18 cellular contexts compared by ENCODE assay signal in genomic region chr18:10751711-10752110, GRCh38.
"Had no signal": no experiment of that assay in that cellular context is flagged by ENCODE, and none has a peak within 500 bp of the region (broad histone marks: within the 10 kb centered on the region; RNA-seq: fewer than 3 reads in every experiment).

No MANE protein-coding gene starts in this region.

- DNase-seq: effector memory CD4-positive, alpha-beta T cell; foreskin fibroblast; kidney; left colon; mucosa of descending colon; naive thymus-derived CD8-positive, alpha-beta T cell; occipital lobe; pancreas; right lobe of liver; stimulated activated CD4-positive, alpha-beta T cell treated with anti-CD3 and anti-CD28 coated beads, Interleukin-2, amount 100 ng/mL, for 24 hours; stimulated activated CD4-positive, alpha-beta T cell treated with anti-CD3 and anti-CD28 coated beads, Interleukin-4, amount 100 ng/mL, for 4 hours; stimulated activated naive B cell treated with anti-CD40 and anti-IgM and Interleukin-4, amounts not matched to agents 10 μg/mL and 1 μg/mL and 100 μg/mL, for 72 hours; stimulated activated naive CD8-positive, alpha-beta T cell treated with anti-CD3 and anti-CD28 coated beads, Interleukin-15, amount 100 ng/mL, for 72 hours; testis; upper lobe of right lung had no signal

- H3K27me3 ChIP-seq: pancreas, right lobe of liver, testis, tibial nerve, upper lobe of right lung had no signal

- H3K9me3 ChIP-seq: mucosa of descending colon, pancreas, right lobe of liver, testis, tibial nerve, upper lobe of right lung had no signal

- ATAC-seq: esophagus mucosa; left colon; mucosa of descending colon; naive thymus-derived CD8-positive, alpha-beta T cell; pancreas; stimulated activated naive B cell treated with anti-CD40 and anti-IgM and Interleukin-4, amounts not matched to agents 10 μg/mL and 1 μg/mL and 100 μg/mL, for 72 hours; stimulated activated naive CD8-positive, alpha-beta T cell treated with anti-CD3 and anti-CD28 coated beads, Interleukin-15, amount 100 ng/mL, for 72 hours; upper lobe of right lung had no signal

- H3K36me3 Mint-ChIP-seq: naive thymus-derived CD8-positive, alpha-beta T cell; stimulated activated naive B cell treated with anti-CD40 and anti-IgM and Interleukin-4, amounts not matched to agents 10 μg/mL and 1 μg/mL and 100 μg/mL, for 72 hours had no signal

- H3K36me3 ChIP-seq: pancreas, right lobe of liver, upper lobe of right lung had no signal

- H3K4me3 ChIP-seq: mucosa of descending colon, pancreas, right lobe of liver, testis, tibial nerve, upper lobe of right lung had no signal

- H3K4me3 Mint-ChIP-seq: naive thymus-derived CD8-positive, alpha-beta T cell; stimulated activated naive B cell treated with anti-CD40 and anti-IgM and Interleukin-4, amounts not matched to agents 10 μg/mL and 1 μg/mL and 100 μg/mL, for 72 hours; stimulated activated naive CD8-positive, alpha-beta T cell treated with anti-CD3 and anti-CD28 coated beads, Interleukin-15, amount 100 ng/mL, for 72 hours had no signal

- H3K27ac Mint-ChIP-seq: naive thymus-derived CD8-positive, alpha-beta T cell; progenitor cell of endocrine pancreas; stimulated activated naive B cell treated with anti-CD40 and anti-IgM and Interleukin-4, amounts not matched to agents 10 μg/mL and 1 μg/mL and 100 μg/mL, for 72 hours; stimulated activated naive CD8-positive, alpha-beta T cell treated with anti-CD3 and anti-CD28 coated beads, Interleukin-15, amount 100 ng/mL, for 72 hours had no signal

- H3K27ac ChIP-seq: pancreas, testis, tibial nerve, upper lobe of right lung had no signal

- H3K27me3 Mint-ChIP-seq: stimulated activated naive B cell treated with anti-CD40 and anti-IgM and Interleukin-4, amounts not matched to agents 10 μg/mL and 1 μg/mL and 100 μg/mL, for 72 hours; stimulated activated naive CD8-positive, alpha-beta T cell treated with anti-CD3 and anti-CD28 coated beads, Interleukin-15, amount 100 ng/mL, for 72 hours had no signal

- H3K4me1 ChIP-seq: pancreas, right lobe of liver, upper lobe of right lung had no signal

- H3K9me3 Mint-ChIP-seq: naive thymus-derived CD8-positive, alpha-beta T cell; stimulated activated naive B cell treated with anti-CD40 and anti-IgM and Interleukin-4, amounts not matched to agents 10 μg/mL and 1 μg/mL and 100 μg/mL, for 72 hours; stimulated activated naive CD8-positive, alpha-beta T cell treated with anti-CD3 and anti-CD28 coated beads, Interleukin-15, amount 100 ng/mL, for 72 hours had no signal

- H3K4me1 Mint-ChIP-seq: naive thymus-derived CD8-positive, alpha-beta T cell; stimulated activated naive B cell treated with anti-CD40 and anti-IgM and Interleukin-4, amounts not matched to agents 10 μg/mL and 1 μg/mL and 100 μg/mL, for 72 hours; stimulated activated naive CD8-positive, alpha-beta T cell treated with anti-CD3 and anti-CD28 coated beads, Interleukin-15, amount 100 ng/mL, for 72 hours had no signal
